Comparison of ENCODE assay signal across 16 cellular contexts in genomic region chrX:149462849-149463248, GRCh38. TPM values are rescaled to one million over a fixed set of nuclear protein-coding genes. Genes with fewer than 3 reads are reported as not detected.
DNase-seq lines count a peak whose midpoint lies in the region; ATAC-seq and TF ChIP-seq lines count a peak whose summit lies in the region.
"Had no signal": no experiment of that assay in that cellular context is flagged by ENCODE, and none has a peak within 500 bp of the region (broad histone marks: within the 10 kb centered on the region; RNA-seq: fewer than 3 reads in every experiment).

No MANE protein-coding gene starts in this region.

- CTCF ChIA-PET in PC-3 (lab: Charles Lee), result no interaction called here

- H3K4me1 ChIP-seq in fibroblast of lung (ENCODE audit: control insufficient read depth, extremely low read depth, insufficient read depth, low read length) (no peaks in the 10 kb centered on the region), osteoblast (ENCODE audit: insufficient read depth, low read length) (no peaks in the 10 kb centered on the region), PC-3 (ENCODE audit: insufficient read depth, low read length) (no peaks in the 10 kb centered on the region), mucosa of descending colon (ENCODE audit: low read depth) (no peaks in the 10 kb centered on the region)

- intact Hi-C loops in PC-3 (cut with micrococcal nuclease) (no loop called here), mucosa of descending colon (cut with DNase I, micrococcal nuclease) (no loop called here)

- H3K9ac ChIP-seq in fibroblast of lung (ENCODE audit: insufficient read depth, low read length) (no peak overlapping the region), PC-3 (ENCODE audit: low read length) (no peak overlapping the region)

- H3K36me3 ChIP-seq in fibroblast of lung (ENCODE audit: control insufficient read depth, insufficient read depth, low read length), result no peaks in the 10 kb centered on the region
- H3K36me3 ChIP-seq in osteoblast (ENCODE audit: insufficient read depth, low read length), result no peaks in the 10 kb centered on the region
- H3K36me3 ChIP-seq in PC-3 (ENCODE audit: low read depth, low read length), result no peaks in the 10 kb centered on the region
- H3K36me3 ChIP-seq in mucosa of descending colon (ENCODE audit: low read depth), result no peaks in the 10 kb centered on the region

- H3K4me2 ChIP-seq in fibroblast of lung (ENCODE audit: extremely low read depth, insufficient read depth, low read length) (no peak overlapping the region), osteoblast (ENCODE audit: insufficient read depth, low read length) (no peak overlapping the region), PC-3 (ENCODE audit: low read length) (no peak overlapping the region)

- H3K27ac ChIP-seq in fibroblast of lung (ENCODE audit: insufficient read depth, low read length) (no peak overlapping the region), osteoblast (ENCODE audit: low read depth, low read length) (no peak overlapping the region), PC-3 (ENCODE audit: low read length) (no peak overlapping the region)

- H4K20me1 ChIP-seq in fibroblast of lung (ENCODE audit: control insufficient read depth, extremely low read depth, insufficient read depth, low read length), result no peaks in the 10 kb centered on the region
- no peaks in the 10 kb centered on the region for H4K20me1 ChIP-seq in osteoblast (ENCODE audit: insufficient read depth, low read length)
- H4K20me1 ChIP-seq in PC-3 (ENCODE audit: low read length), result no peaks in the 10 kb centered on the region

- DNase-seq in AG09319 (ENCODE audit: extremely low read depth, low read depth) (peak; percentile 18), GM04504 (ENCODE audit: low read depth) (peak; percentile 23), fibroblast of lung (ENCODE audit: low read depth in 2 of 2) (peak; percentile 15 to 42), osteoblast (ENCODE audit: insufficient read length, low spot score, missing footprints) (peak; percentile 31), MV-4-11 (lab: John Stamatoyannopoulos, UW) (no peak), PC-3 (no peak), mucosa of descending colon (no peak), GM19240 (ENCODE audit: insufficient read length, low spot score) (no peak)
- DNase-seq: C1 segment of cervical spinal cord, EL, KG1, NCI-H1092 treated with DMSO at 0.1 percent for 48 hours, NCI-H1694, NCI-H2107, NCI-H345, NCI-H526 treated with DMSO at 0.1 percent for 48 hours had no signal

- H3K79me2 ChIP-seq in fibroblast of lung (ENCODE audit: control insufficient read depth, insufficient read depth, low read length) (no peaks in the 10 kb centered on the region), osteoblast (ENCODE audit: insufficient read depth, low read length) (no peaks in the 10 kb centered on the region), PC-3 (ENCODE audit: low read length) (no peaks in the 10 kb centered on the region)

- H2AFZ ChIP-seq in fibroblast of lung (ENCODE audit: low read length), result no peak overlapping the region
- H2AFZ ChIP-seq in osteoblast (ENCODE audit: low read length), result no peak overlapping the region
- no peak overlapping the region for H2AFZ ChIP-seq in PC-3 (ENCODE audit: low read length)

- H3K9me2 ChIP-seq in PC-3 (replicated peaks; ENCODE audit: low read length), result no peaks in the 10 kb centered on the region

- H3F3A ChIP-seq in PC-3 (ENCODE audit: low read length, unreplicated experiment), result no peaks in the 10 kb centered on the region

- TF ChIP-seq CTCF in AG09319 (IDR thresholded peaks at IDR 0.05; ENCODE audit: low read depth, low read length) (no peak), fibroblast of lung (conservative IDR thresholded peaks at IDR 0.05 in 1 of 2, IDR thresholded peaks at IDR 0.05 in 1 of 2; ENCODE audit: low read depth in 1 of 2, low read length in 2 of 2) (no peak), osteoblast (IDR thresholded peaks at IDR 0.05; ENCODE audit: extremely low read depth, low read depth, low read length) (no peak), PC-3 (conservative IDR thresholded peaks at IDR 0.05; ENCODE audit: low read depth, low read length) (no peak), mucosa of descending colon (IDR thresholded peaks at IDR 0.05) (no peak)

- H3K27me3 ChIP-seq in fibroblast of lung (ENCODE audit: control insufficient read depth, insufficient read depth, low read length) (no peaks in the 10 kb centered on the region), osteoblast (ENCODE audit: insufficient read depth, low read length) (no peaks in the 10 kb centered on the region), PC-3 (ENCODE audit: low read length) (no peaks in the 10 kb centered on the region)

- no peaks in the 10 kb centered on the region for H3K9me3 ChIP-seq in fibroblast of lung (ENCODE audit: control insufficient read depth, insufficient read depth, low read depth, low read length)
- H3K9me3 ChIP-seq in osteoblast (ENCODE audit: low read depth, low read length), result no peaks in the 10 kb centered on the region
- no peaks in the 10 kb centered on the region for H3K9me3 ChIP-seq in PC-3 (ENCODE audit: low read length)
- no peaks in the 10 kb centered on the region for H3K9me3 ChIP-seq in mucosa of descending colon

- no peak for ATAC-seq in PC-3
- no peak for ATAC-seq in mucosa of descending colon

- no TSS peak for BruUV-seq in PC-3 (replicated peaks; lab: Mats Ljungman, UMichigan)

- no peak overlapping the region for H3K4me3 ChIP-seq in fibroblast of lung (replicated peaks in 1 of 4; ENCODE audit: control extremely low read depth in 1 of 4, insufficient read depth in 1 of 4, low read depth in 3 of 4, low read length in 4 of 4)
- H3K4me3 ChIP-seq in osteoblast (ENCODE audit: insufficient read depth, low read length), result no peak overlapping the region
- H3K4me3 ChIP-seq in PC-3 (ENCODE audit: low read length), result no peak overlapping the region
- H3K4me3 ChIP-seq in mucosa of descending colon, result no peak overlapping the region

- POLR2A ChIA-PET in PC-3 (lab: Charles Lee; ENCODE audit: unreplicated experiment), result no interaction called here

RNA-seq across cellular contexts. Expression of gene IDS, which starts 42.3 kb away (rescaled TPM):
- total RNA-seq in fibroblast of lung (21.3 and 36.2 TPM in 2 replicates), osteoblast (48.9 and 50.4 TPM in 2 replicates), PC-3 (2014; rRNA removed) (68.4 and 72.9 TPM in 2 replicates), mucosa of descending colon (10 to 100 TPM; 38.7 to 84.3 (median 54.7) TPM)
- 57.0 and 65.0 TPM in 2 replicates for polyA plus RNA-seq in fibroblast of lung
- 29.1 and 36.0 TPM in 2 replicates for polyA plus RNA-seq in fibroblast of lung (2012)
- 100 and 114 TPM in 2 replicates for polyA minus RNA-seq in fibroblast of lung (ENCODE audit: low replicate concordance)

Comparison
In these comparisons a context has a peak if more than half of its experiments do, and no peak if none do; other contexts are left out.
1. DNase-seq: peak in AG09319 (single experiment), GM04504 (single experiment), fibroblast of lung (2 of 2) and osteoblast (single experiment); none in MV-4-11 (single experiment), PC-3 (single experiment), mucosa of descending colon (0 of 3) and GM19240 (single experiment).